In genomic region chr4:127604949-127605709, GRCh38 we compare ENCODE assay signal across 8 cellular contexts. TPM values are rescaled to one million over a fixed set of nuclear protein-coding genes. Genes with fewer than 3 reads are reported as not detected.
DNase-seq lines count a peak whose midpoint lies in the region; ATAC-seq and TF ChIP-seq lines count a peak whose summit lies in the region.

No MANE protein-coding gene starts in this region.

- H3F3A ChIP-seq in smooth muscle cell (ENCODE audit: low read depth) = no peaks in the 10 kb centered on the region

- H3K79me2 ChIP-seq in smooth muscle cell (ENCODE audit: low read depth) = no peaks in the 10 kb centered on the region

- H3K36me3 ChIP-seq in smooth muscle cell (ENCODE audit: low read depth) = no peaks in the 10 kb centered on the region

- peak; percentile 5 for TF ChIP-seq CTCF in foreskin fibroblast (IDR thresholded peaks at IDR 0.05; ENCODE audit: low read depth, low read length)
- peak; percentile 63 for TF ChIP-seq CTCF in smooth muscle cell (IDR thresholded peaks at IDR 0.05; ENCODE audit: borderline replicate concordance, insufficient read depth, poor library complexity, severe bottlenecking)

- H3K27me3 ChIP-seq in smooth muscle cell (ENCODE audit: low read depth) = peaks cover 6% of the 10 kb centered on the region

- H3K9me3 ChIP-seq in smooth muscle cell (replicated peaks; ENCODE audit: low read depth) = no peaks in the 10 kb centered on the region

- no peak overlapping the region for H3K9ac ChIP-seq in smooth muscle cell (ENCODE audit: low read depth)

- no peak overlapping the region for H3K27ac ChIP-seq in smooth muscle cell (ENCODE audit: low read depth)

- in situ Hi-C loops in KBM-7 (cut with MboI; ENCODE audit: low pct_unique_long_range_greater_than_20kb, low sequenced_read_pairs) = loop anchor here (25.0 kb wide), 1 partner anchor 132 kb away; the partner anchor contains the start of gene SLC25A31

- no peak for ATAC-seq in HG03045 (IDR thresholded peaks at IDR 0.05; ENCODE audit: unreplicated experiment)
- ATAC-seq in HG03139 (IDR thresholded peaks at IDR 0.05; ENCODE audit: unreplicated experiment) = no peak

- H3K4me3 ChIP-seq in foreskin fibroblast (ENCODE audit: low read depth in 1 of 2, low read length in 2 of 2) (no peak overlapping the region), smooth muscle cell (no peak overlapping the region)

- peak overlapping the region; percentile 22 for H2AFZ ChIP-seq in smooth muscle cell (ENCODE audit: low read depth)

- 12% methylated on average over 6 of the region's 6 CpGs for WGBS in smooth muscle cell (ENCODE audit: low lambda C conversion rate)

- DNase-seq in AG20443 (ENCODE audit: low spot score) = peak; percentile 34
- DNase-seq in KBM-7 = peak; percentile 57
- peak; percentile 46 for DNase-seq in SHP77 treated with DMSO at 0.1 percent for 48 hours (lab: John Stamatoyannopoulos, UW)
- DNase-seq in foreskin fibroblast = peak; percentile 5 to 57
- no peak for DNase-seq in smooth muscle cell (lab: John Stamatoyannopoulos, UW; ENCODE audit: unreplicated experiment)
- no peak for DNase-seq in ecto neural progenitor cell (ENCODE audit: low spot score)

- peaks cover 3% of the 10 kb centered on the region for H3K4me1 ChIP-seq in smooth muscle cell (ENCODE audit: low read depth)

- H4K20me1 ChIP-seq in smooth muscle cell (ENCODE audit: low read depth) = no peaks in the 10 kb centered on the region

- peak overlapping the region; percentile 38 for H3K4me2 ChIP-seq in smooth muscle cell

RNA-seq across cellular contexts. Expression of gene INTU, which starts 27.6 kb away (rescaled TPM):
- 32.8 and 36.0 TPM in 2 replicates for total RNA-seq in smooth muscle cell
- 4.3 and 8.0 TPM in 2 replicates for polyA plus RNA-seq in smooth muscle cell

Comparison
In these comparisons a context has a peak if more than half of its experiments do, and no peak if none do; other contexts are left out.
1. DNase-seq: peak in AG20443 (single experiment), KBM-7 (single experiment), SHP77 treated with DMSO at 0.1 percent for 48 hours (single experiment) and foreskin fibroblast (2 of 2); none in smooth muscle cell (single experiment) and ecto neural progenitor cell (single experiment).